ENCODE assay signal across 8 cellular contexts in the genomic region with DNA sequence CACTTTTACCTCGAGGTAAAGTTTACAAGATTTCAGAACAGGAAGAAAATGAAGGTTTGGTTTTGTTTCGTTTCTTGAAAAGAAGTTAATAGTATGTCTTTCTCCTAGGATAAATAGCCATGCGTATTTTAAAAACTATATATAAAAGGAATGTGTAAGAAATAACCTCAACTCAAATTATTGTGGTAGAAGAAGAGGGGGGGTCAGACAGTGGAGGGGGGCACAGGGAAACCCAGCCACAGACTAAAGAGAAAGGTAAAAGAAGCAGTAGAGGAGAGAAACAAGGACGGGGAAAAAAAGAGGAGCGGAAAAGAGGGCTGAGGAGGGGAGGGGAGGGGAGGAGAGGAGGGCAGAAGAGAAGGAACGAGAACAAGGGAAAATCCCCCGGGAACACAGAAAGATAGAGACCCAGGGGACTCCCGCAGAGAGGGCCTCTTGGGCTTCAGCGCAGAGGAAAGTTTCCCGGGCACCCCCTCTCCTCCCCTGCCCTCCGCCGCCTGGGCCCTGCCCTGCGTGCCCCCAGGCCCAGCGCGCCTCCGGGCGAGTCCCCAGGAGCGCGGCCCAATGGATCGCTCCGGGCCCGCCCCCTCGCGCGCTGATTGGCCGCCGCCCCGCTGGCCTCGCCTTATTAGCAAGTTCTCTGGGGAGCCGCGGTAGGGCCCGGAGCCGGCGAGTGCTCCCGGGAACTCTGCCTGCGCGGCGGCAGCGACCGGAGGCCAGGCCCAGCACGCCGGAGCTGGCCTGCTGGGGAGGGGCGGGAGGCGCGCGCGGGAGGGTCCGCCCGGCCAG. TPM values are rescaled to one million over a fixed set of nuclear protein-coding genes. Genes with fewer than 3 reads are reported as not detected.
DNase-seq lines count a peak whose midpoint lies in the region; ATAC-seq and TF ChIP-seq lines count a peak whose summit lies in the region.

A gene (plus strand): TSS at position 656 of the 789 bp plus-strand sequence. CDS start 235 bp downstream, outside the sequence.

- H3K36me3 ChIP-seq in esophagus squamous epithelium (no peaks in the 10 kb centered on the region), mucosa of descending colon (ENCODE audit: low read depth) (no peaks in the 10 kb centered on the region)

- DNase-seq in AG04449 (ENCODE audit: low read depth, low spot score) = no peak
- DNase-seq in NCI-H187 (lab: John Stamatoyannopoulos, UW) = peak; percentile 63 to 84
- peak; percentile 14 for DNase-seq in activated CD4-positive, alpha-beta T cell treated with anti-CD3 and anti-CD28 coated beads, Interleukin-2, amount 50 U/mL, for 1 hour
- DNase-seq in esophagus squamous epithelium (lab: John Stamatoyannopoulos, UW) = no peak
- DNase-seq in mucosa of descending colon = peak; percentile 82 to 85 (median 84)
- peak; percentile 53 to 68 for DNase-seq in stimulated activated naive CD8-positive, alpha-beta T cell treated with anti-CD3 and anti-CD28 coated beads, Interleukin-15, amount 100 ng/mL, for 72 hours

- peaks cover 67% of the 10 kb centered on the region for H3K4me1 Mint-ChIP-seq in stimulated activated naive CD8-positive, alpha-beta T cell treated with anti-CD3 and anti-CD28 coated beads, Interleukin-15, amount 100 ng/mL, for 72 hours

- POLR2A ChIA-PET in AG04449 (lab: Yijun Ruan, JAX) = interaction anchor here (0.6 to 1.1 kb wide), 2 partner anchors 97 to 968 kb away, joined by 3 read pairs; no protein-coding TSS in a partner anchor

- no peak for TF ChIP-seq CTCF in AG04449 (IDR thresholded peaks at IDR 0.05; ENCODE audit: insufficient read depth, low read length, missing control alignments)
- TF ChIP-seq CTCF in GM12875 (IDR thresholded peaks at IDR 0.05; ENCODE audit: borderline replicate concordance, insufficient read depth, low read depth, low read length) = no peak
- TF ChIP-seq CTCF in esophagus squamous epithelium (IDR thresholded peaks at IDR 0.05) = no peak
- no peak for TF ChIP-seq CTCF in mucosa of descending colon (IDR thresholded peaks at IDR 0.05)

- peaks cover 92% of the 10 kb centered on the region for H3K27me3 Mint-ChIP-seq in stimulated activated naive CD8-positive, alpha-beta T cell treated with anti-CD3 and anti-CD28 coated beads, Interleukin-15, amount 100 ng/mL, for 72 hours

- H3K4me1 ChIP-seq in esophagus squamous epithelium (peaks cover 20 to 83% (median 22%) of the 10 kb centered on the region in 3 donors), mucosa of descending colon (ENCODE audit: low read depth) (peaks cover 22% of the 10 kb centered on the region)

- ATAC-seq in HG02678 (IDR thresholded peaks at IDR 0.05; ENCODE audit: unreplicated experiment) (peak; percentile 83), mucosa of descending colon (peak; percentile 97)
- ATAC-seq in stimulated activated naive CD8-positive, alpha-beta T cell treated with anti-CD3 and anti-CD28 coated beads, Interleukin-15, amount 100 ng/mL, for 72 hours = peak; percentile 89

- H3K4me3 ChIP-seq in AG04449 (ENCODE audit: low read depth, low read length) (peak within 1 kb of the TSS; percentile 70), GM12875 (ENCODE audit: low read depth, low read length) (peak within 1 kb of the TSS; percentile 50), esophagus squamous epithelium (peak within 1 kb of the TSS; percentile 33 to 75 (median 51)), mucosa of descending colon (no peak within 1 kb of the TSS)

- intact Hi-C loops in esophagus squamous epithelium (cut with DNase I) = no loop called here
- intact Hi-C loops in mucosa of descending colon (cut with DNase I, micrococcal nuclease) = no loop called here

- H3K9me3 ChIP-seq in esophagus squamous epithelium = peaks cover 0 to 10% (median 0%) of the 10 kb centered on the region in 3 donors
- no peaks in the 10 kb centered on the region for H3K9me3 ChIP-seq in mucosa of descending colon

- peak within 1 kb of the TSS in 3 of 4 donors; percentile 23 to 62 (median 31) for H3K27ac ChIP-seq in esophagus squamous epithelium

- peaks cover 46 to 100% (median 73%) of the 10 kb centered on the region in 4 donors for H3K27me3 ChIP-seq in esophagus squamous epithelium

- H3K27ac Mint-ChIP-seq in stimulated activated naive CD8-positive, alpha-beta T cell treated with anti-CD3 and anti-CD28 coated beads, Interleukin-15, amount 100 ng/mL, for 72 hours = peak within 1 kb of the TSS in 1 of 2 donors; percentile 76

- H3K9me3 Mint-ChIP-seq in stimulated activated naive CD8-positive, alpha-beta T cell treated with anti-CD3 and anti-CD28 coated beads, Interleukin-15, amount 100 ng/mL, for 72 hours = no peaks in the 10 kb centered on the region

- CTCF ChIA-PET in AG04449 (lab: Yijun Ruan, JAX) = interaction anchor here (1.0 kb wide), 1 partner anchor 395 kb away, joined by 3 read pairs; no protein-coding TSS in a partner anchor

- peak within 1 kb of the TSS; percentile 81 to 84 for H3K4me3 Mint-ChIP-seq in stimulated activated naive CD8-positive, alpha-beta T cell treated with anti-CD3 and anti-CD28 coated beads, Interleukin-15, amount 100 ng/mL, for 72 hours

- WGBS in esophagus squamous epithelium, 2 donors = 3 to 4% methylated on average over 9 to 13 of the region's 49 CpGs

- peak in 2 of 4 donors; percentile 26 to 46 for TF ChIP-seq POLR2A in esophagus squamous epithelium (IDR thresholded peaks at IDR 0.05)

RNA-seq across cellular contexts. Expression of the gene that starts here (rescaled TPM):
- 1 to 10 TPM in 1 of 4 donors, under 1 TPM in 1, not detected in 2; 0.76 to 1.4 TPM for total RNA-seq in esophagus squamous epithelium
- total RNA-seq in mucosa of descending colon = under 1 TPM; 0.43 to 0.48 (median 0.44) TPM

Comparison
In these comparisons a context has a peak if more than half of its experiments do, and no peak if none do; other contexts are left out.
1. Peak in DNase-seq and ATAC-seq in mucosa of descending colon; RNA of the gene not detected or under 1 TPM.
2. DNase-seq: peak in NCI-H187 (2 of 2), activated CD4-positive, alpha-beta T cell treated with anti-CD3 and anti-CD28 coated beads, Interleukin-2, amount 50 U/mL, for 1 hour (single experiment) and stimulated activated naive CD8-positive, alpha-beta T cell treated with anti-CD3 and anti-CD28 coated beads, Interleukin-15, amount 100 ng/mL, for 72 hours (2 of 2); none in AG04449 (single experiment) and esophagus squamous epithelium (single experiment).
3. Peak in every context shown above with its lines, with median percentiles within 50 percentile points of each other: ATAC-seq.